ENCODE assay signal across 12 cellular contexts in the genomic region with DNA sequence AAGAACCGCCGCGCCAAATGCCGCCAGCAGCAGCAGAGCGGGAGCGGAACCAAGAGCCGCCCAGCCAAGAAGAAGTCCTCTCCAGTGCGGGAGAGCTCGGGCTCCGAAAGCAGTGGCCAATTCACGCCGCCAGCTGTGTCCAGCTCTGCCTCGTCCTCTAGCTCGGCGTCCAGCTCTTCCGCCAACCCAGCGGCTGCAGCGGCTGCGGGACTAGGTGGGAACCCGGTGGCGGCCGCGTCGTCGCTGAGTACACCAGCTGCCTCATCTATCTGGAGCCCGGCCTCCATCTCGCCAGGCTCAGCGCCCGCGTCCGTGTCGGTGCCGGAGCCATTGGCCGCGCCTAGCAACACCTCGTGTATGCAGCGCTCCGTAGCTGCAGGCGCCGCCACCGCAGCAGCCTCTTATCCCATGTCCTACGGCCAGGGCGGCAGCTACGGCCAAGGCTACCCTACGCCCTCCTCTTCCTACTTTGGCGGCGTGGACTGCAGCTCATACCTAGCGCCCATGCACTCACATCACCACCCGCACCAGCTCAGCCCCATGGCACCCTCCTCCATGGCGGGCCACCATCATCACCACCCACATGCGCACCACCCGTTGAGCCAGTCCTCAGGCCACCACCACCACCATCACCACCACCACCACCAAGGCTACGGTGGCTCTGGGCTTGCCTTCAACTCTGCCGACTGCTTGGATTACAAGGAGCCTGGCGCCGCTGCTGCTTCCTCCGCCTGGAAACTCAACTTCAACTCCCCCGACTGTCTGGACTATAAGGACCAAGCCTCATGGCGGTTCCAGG. TPM values are rescaled to one million over a fixed set of nuclear protein-coding genes. Genes with fewer than 3 reads are reported as not detected.
DNase-seq lines count a peak whose midpoint lies in the region; ATAC-seq and TF ChIP-seq lines count a peak whose summit lies in the region.
"Had no signal": no experiment of that assay in that cellular context is flagged by ENCODE, and none has a peak within 500 bp of the region (broad histone marks: within the 10 kb centered on the region; RNA-seq: fewer than 3 reads in every experiment).

No MANE protein-coding gene starts in this region.

- intact Hi-C loops in sciatic nerve (cut with DNase I), result no loop called here

- no peak for TF ChIP-seq CTCF in hepatocyte (IDR thresholded peaks at IDR 0.05; ENCODE audit: poor library complexity)

- no peaks in the 10 kb centered on the region for H4K20me1 ChIP-seq in hepatocyte (ENCODE audit: insufficient read depth, poor library complexity, severe bottlenecking)

- peak overlapping the region; percentile 74 for H3K4me2 ChIP-seq in hepatocyte

- H2AFZ ChIP-seq in hepatocyte, result peak overlapping the region; percentile 20

- no peaks in the 10 kb centered on the region for H3K9me2 ChIP-seq in hepatocyte (replicated peaks; ENCODE audit: insufficient read depth)

- peaks cover 37% of the 10 kb centered on the region for H3K4me1 Mint-ChIP-seq in T-helper 17 cell

- ATAC-seq in T-helper 17 cell (no peak), sciatic nerve (peak; percentile 7), esophagus mucosa (no peak)

- H3K79me2 ChIP-seq in hepatocyte, result no peaks in the 10 kb centered on the region

- H3K27ac ChIP-seq in hepatocyte, result no peak overlapping the region
- H3K27ac ChIP-seq: vagina had no signal

- DNase-seq in GM03348 (ENCODE audit: low spot score), result peak; percentile 36
- DNase-seq in T-helper 17 cell, result no peak
- DNase-seq in hepatocyte (ENCODE audit: low spot score), result no peak
- DNase-seq in sciatic nerve (ENCODE audit: low spot score), result peak; percentile 60
- no peak for DNase-seq in anterior cingulate cortex (lab: John Stamatoyannopoulos, UW)
- no peak for DNase-seq in NCI-H1048 (lab: John Stamatoyannopoulos, UW)
- no peak for DNase-seq in NCI-H1417 treated with DMSO at 0.1 percent for 48 hours (lab: John Stamatoyannopoulos, UW)
- DNase-seq: activated gamma-delta T cell treated with Interleukin-2 at 50 U/mL for 16 hours, foreskin melanocyte had no signal

- no peak overlapping the region for H3K4me3 ChIP-seq in hepatocyte
- H3K4me3 ChIP-seq: HAP-1 had no signal

- no peaks in the 10 kb centered on the region for H3K9me3 ChIP-seq in T-helper 17 cell (ENCODE audit: control insufficient read depth, low read length, poor library complexity, severe bottlenecking)
- H3K9me3 ChIP-seq in hepatocyte (ENCODE audit: low read depth), result no peaks in the 10 kb centered on the region
- H3K9me3 ChIP-seq: HAP-1, vagina had no signal

- H3K36me3 Mint-ChIP-seq in T-helper 17 cell (ENCODE audit: low read depth), result peaks cover 6% of the 10 kb centered on the region

- H3K4me3 Mint-ChIP-seq in T-helper 17 cell, result peak overlapping the region; percentile 78

- H3K36me3 ChIP-seq in hepatocyte (replicated peaks; ENCODE audit: insufficient read depth, low read depth), result no peaks in the 10 kb centered on the region
- H3K36me3 ChIP-seq: vagina had no signal

- no peak overlapping the region for H3K27ac Mint-ChIP-seq in T-helper 17 cell

- peaks cover 79% of the 10 kb centered on the region for H3K27me3 Mint-ChIP-seq in T-helper 17 cell

- peaks cover 98% of the 10 kb centered on the region for H3K27me3 ChIP-seq in hepatocyte

- H3K4me1 ChIP-seq in hepatocyte (ENCODE audit: insufficient read depth), result peaks cover 33% of the 10 kb centered on the region
- H3K4me1 ChIP-seq: HAP-1 had no signal

- WGBS in hepatocyte (ENCODE audit: low lambda C conversion rate, missing lambda C conversion rate), result 19% methylated on average over 59 of the region's 59 CpGs

RNA-seq across cellular contexts. Expression of a gene that starts 5.1 kb away (rescaled TPM):
- not detected for total RNA-seq in T-helper 17 cell
- 0.07 TPM in 1 of 2 replicates, not detected in the other for total RNA-seq in hepatocyte
- 0.52 TPM in 1 of 2 replicates, not detected in the other for polyA plus RNA-seq in hepatocyte
- not detected for total RNA-seq in sciatic nerve
- total RNA-seq in esophagus mucosa, result 1.8 TPM
- total RNA-seq: vagina had no signal

Comparison
In these comparisons a context has a peak if more than half of its experiments do, and no peak if none do; other contexts are left out.
1. DNase-seq: peak in GM03348 (single experiment) and sciatic nerve (single experiment); none in T-helper 17 cell (0 of 3), hepatocyte (single experiment), anterior cingulate cortex (0 of 58), NCI-H1048 (single experiment) and NCI-H1417 treated with DMSO at 0.1 percent for 48 hours (single experiment).